Comparison of ENCODE assay signal across 8 cellular contexts in genomic region chr10:68957654-68958053, GRCh38. TPM values are rescaled to one million over a fixed set of nuclear protein-coding genes. Genes with fewer than 3 reads are reported as not detected.
DNase-seq lines count a peak whose midpoint lies in the region; ATAC-seq, FAIRE-seq and TF ChIP-seq lines count a peak whose summit lies in the region.

No MANE protein-coding gene starts in this region.

- CTCF ChIA-PET in H1 (lab: Charles Lee; ENCODE audit: partially characterized antibody) = interaction anchor here (0.6 to 1.3 kb wide), 2 partner anchors 10 to 29 kb away, joined by 3 read pairs; no protein-coding TSS in a partner anchor

- H3K56ac ChIP-seq in H1 (replicated peaks; ENCODE audit: insufficient read length, low read depth, low read length) = no peak overlapping the region

- no peak overlapping the region for H2AFZ ChIP-seq in OCI-LY1 (ENCODE audit: low read length)
- no peak overlapping the region for H2AFZ ChIP-seq in H1 (ENCODE audit: low read length)
- no peak overlapping the region for H2AFZ ChIP-seq in neural progenitor cell (replicated peaks)

- H3K14ac ChIP-seq in H1 (ENCODE audit: insufficient read length) = no peak overlapping the region

- H3F3A ChIP-seq in OCI-LY1 (ENCODE audit: insufficient read depth, low read length) (no peaks in the 10 kb centered on the region; the same call in 1 of the 2 replicates), neural progenitor cell (ENCODE audit: low read depth) (peaks cover 21% of the 10 kb centered on the region)

- no peak overlapping the region for H2BK15ac ChIP-seq in H1 (ENCODE audit: low read length)

- H3K9me3 ChIP-seq in OCI-LY1 (ENCODE audit: low read length) (no peaks in the 10 kb centered on the region), H1 (ENCODE audit: insufficient read depth in 2 of 2, low read depth in 1 of 2, low read length in 1 of 2) (no peaks in the 10 kb centered on the region), neural progenitor cell (ENCODE audit: low read depth) (no peaks in the 10 kb centered on the region)

- H3K9ac ChIP-seq in OCI-LY1 (ENCODE audit: low read length) (peak overlapping the region; percentile 91), H1 (replicated peaks in 1 of 4; ENCODE audit: extremely low read depth in 1 of 4, low read depth in 3 of 4, low read length in 3 of 4) (peak overlapping the region; percentile 31 to 74 (median 59); a peak in 6 of 7 replicates), neural progenitor cell (no peak overlapping the region)

- H3K23ac ChIP-seq in H1 (ENCODE audit: insufficient read length) = no peak overlapping the region

- no peak overlapping the region for H2BK5ac ChIP-seq in H1 (ENCODE audit: low read depth, low read length)

- no peak overlapping the region for H2AK5ac ChIP-seq in H1 (ENCODE audit: low read depth, low read length)

- WGBS in H1 (ENCODE audit: extremely low coverage in 1 of 2, insufficient coverage in 1 of 2, insufficient read length in 1 of 2, insufficient replicate concordance in 2 of 2, low coverage in 1 of 2, low lambda C conversion rate in 2 of 2, missing lambda C conversion rate in 1 of 2), 2 experiments = 70% methylated on average over 3 of the region's 3 CpGs; no CpG with 5 or more reads in 1 of the 2 experiments

- FAIRE-seq in H1 (lab: Jason Lieb, UNC) = no peak

- TF ChIP-seq POLR2A in H1 (IDR thresholded peaks at IDR 0.05; ENCODE audit: control extremely low read depth in 1 of 2, low read depth in 2 of 2, low read length in 2 of 2) = no peak

- H2BK20ac ChIP-seq in H1 (ENCODE audit: low read length) = no peak overlapping the region

- peak overlapping the region; percentile 23 for H4K5ac ChIP-seq in H1 (ENCODE audit: insufficient read length, low read depth, low read length)

- H3K4me3 Mint-ChIP-seq in neural progenitor cell = peak overlapping the region; percentile 100

- DNase-seq in DMS 273 (lab: John Stamatoyannopoulos, UW; ENCODE audit: unreplicated experiment) (peak; percentile 54), H1 (ENCODE audit: low read depth in 1 of 2, low spot score in 2 of 2) (no peak), neural progenitor cell (ENCODE audit: low spot score) (no peak), NCI-H446 (lab: John Stamatoyannopoulos, UW) (no peak), DMS53 treated with DMSO at 0.1 percent for 48 hours (lab: John Stamatoyannopoulos, UW; ENCODE audit: unreplicated experiment) (no peak), NCI-H748 (lab: John Stamatoyannopoulos, UW; ENCODE audit: unreplicated experiment) (no peak)

- H2BK12ac ChIP-seq in H1 (ENCODE audit: low read depth, low read length) = no peak overlapping the region

- no peak overlapping the region for H4K8ac ChIP-seq in H1 (ENCODE audit: extremely low read depth, insufficient read depth, low read length)

- peaks cover 38% of the 10 kb centered on the region for H3K4me1 ChIP-seq in OCI-LY1 (ENCODE audit: insufficient read depth, low read length, severe bottlenecking)
- no peaks in the 10 kb centered on the region; a peak in 3 of 7 replicates for H3K4me1 ChIP-seq in H1 (replicated peaks in 1 of 4; ENCODE audit: control insufficient read depth in 3 of 4, insufficient read depth in 4 of 4, low read length in 3 of 4)
- H3K4me1 ChIP-seq in neural progenitor cell = peaks cover 8% of the 10 kb centered on the region

- no peak for ATAC-seq in GM21447 (IDR thresholded peaks at IDR 0.05; ENCODE audit: unreplicated experiment)

- H3K9me2 ChIP-seq in OCI-LY1 (ENCODE audit: low read depth, low read length) = no peaks in the 10 kb centered on the region

- H3K36me3 Mint-ChIP-seq in neural progenitor cell = peaks cover 7% of the 10 kb centered on the region

- H3K4me2 ChIP-seq in OCI-LY1 (ENCODE audit: low read length) (peak overlapping the region; percentile 99), H1 (ENCODE audit: insufficient read depth in 1 of 2, low read depth in 2 of 2, low read length in 2 of 2) (peak overlapping the region; percentile 73 to 92), neural progenitor cell (peak overlapping the region; percentile 90)

- peaks cover 4% of the 10 kb centered on the region for H3K23me2 ChIP-seq in H1 (ENCODE audit: low read depth, low read length)

- peaks cover 2% of the 10 kb centered on the region for H3K27me3 Mint-ChIP-seq in neural progenitor cell (ENCODE audit: insufficient read depth, low read depth)

- H3K36me3 ChIP-seq in OCI-LY1 (ENCODE audit: insufficient read depth, low read length) (peaks cover 53% of the 10 kb centered on the region), H1 (ENCODE audit: control insufficient read depth in 2 of 4, insufficient read depth in 4 of 4, low read length in 3 of 4) (peaks cover 15 to 38% (median 26%) of the 10 kb centered on the region in 4 experiments), neural progenitor cell (peaks cover 25% of the 10 kb centered on the region)

- POLR2A ChIA-PET in H1 (lab: Charles Lee; ENCODE audit: partially characterized antibody) = interaction anchor here (0.9 to 9.3 kb wide), 9 partner anchors 10 to 252 kb away, joined by 3 to 91 read pairs (median 15); partner anchors contain the start of genes DDX50 and KIFBP

- H2BK120ac ChIP-seq in H1 (replicated peaks; ENCODE audit: low read depth, low read length) = no peak overlapping the region

- peaks cover 60% of the 10 kb centered on the region for H3K79me2 ChIP-seq in OCI-LY1 (ENCODE audit: insufficient read depth, low read length)
- H3K79me2 ChIP-seq in H1 (ENCODE audit: control insufficient read depth in 1 of 2, insufficient read depth in 2 of 2, low read length in 2 of 2) = peaks cover 28 to 71% of the 10 kb centered on the region in 2 experiments
- H3K79me2 ChIP-seq in neural progenitor cell (ENCODE audit: low read depth) = peaks cover 75% of the 10 kb centered on the region

- TF ChIP-seq EP300 in H1 (IDR thresholded peaks at IDR 0.05; ENCODE audit: borderline replicate concordance in 1 of 2, low read depth in 2 of 2, low read length in 2 of 2) = no peak

- no peak overlapping the region for H4K91ac ChIP-seq in H1 (replicated peaks; ENCODE audit: insufficient read length, low read length)

- no peak overlapping the region for H3K4ac ChIP-seq in H1 (replicated peaks; ENCODE audit: insufficient read length, low read depth, low read length)

- 0 out of 2 replicates have a peak, but pooled peaks cover 3% of the 10 kb centered on the region for H4K20me1 ChIP-seq in OCI-LY1 (ENCODE audit: insufficient read depth, low read length)
- H4K20me1 ChIP-seq in H1 (replicated peaks in 1 of 2; ENCODE audit: control insufficient read depth in 1 of 2, insufficient read depth in 2 of 2, low read length in 2 of 2) = peaks cover 4 to 7% of the 10 kb centered on the region in 2 experiments
- H4K20me1 ChIP-seq in neural progenitor cell (ENCODE audit: low read depth) = peaks cover 38% of the 10 kb centered on the region

- peaks cover 2% of the 10 kb centered on the region; the same call in 1 of the 2 replicates for H3K79me1 ChIP-seq in H1 (ENCODE audit: low read depth, low read length)

- no peak for TF ChIP-seq RAD21 in H1 (IDR thresholded peaks at IDR 0.05 in 1 of 2, conservative IDR thresholded peaks at IDR 0.05 in 1 of 2; ENCODE audit: low read depth in 2 of 2, low read length in 2 of 2)

- no peaks in the 10 kb centered on the region for H3K9me3 Mint-ChIP-seq in neural progenitor cell

- peaks cover 11% of the 10 kb centered on the region for H3K4me1 Mint-ChIP-seq in neural progenitor cell

- H3K27ac Mint-ChIP-seq in neural progenitor cell = peak overlapping the region; percentile 62

- H3K18ac ChIP-seq in H1 (ENCODE audit: extremely low read depth, low read length) = no peak overlapping the region

- H3K27ac ChIP-seq in OCI-LY1 (ENCODE audit: low read depth, low read length, poor library complexity, severe bottlenecking) (peak overlapping the region; percentile 87), H1 (ENCODE audit: low read depth, low read length) (no peak overlapping the region), neural progenitor cell (no peak overlapping the region)

- H3K4me3 ChIP-seq in OCI-LY1 (ENCODE audit: low read depth, low read length, poor library complexity, severe bottlenecking) (peak overlapping the region; percentile 90), H1 (ENCODE audit: extremely low read depth in 1 of 4, insufficient read depth in 2 of 4, low read depth in 3 of 4, low read length in 4 of 4) (peak overlapping the region; percentile 92 to 99 (median 96)), neural progenitor cell (peak overlapping the region; percentile 98)

- TF ChIP-seq CTCF in OCI-LY1 (IDR thresholded peaks at IDR 0.05; ENCODE audit: low read length) (no peak), H1 (IDR thresholded peaks at IDR 0.05; ENCODE audit: control extremely low read depth in 1 of 3, insufficient read depth in 1 of 3, low read depth in 1 of 3, low read length in 3 of 3) (no peak), neural progenitor cell (IDR thresholded peaks at IDR 0.05) (no peak)

- no peaks in the 10 kb centered on the region for H3K27me3 ChIP-seq in OCI-LY1 (ENCODE audit: insufficient read depth, low read length)
- H3K27me3 ChIP-seq in H1 (replicated peaks in 1 of 4; ENCODE audit: control insufficient read depth in 3 of 4, extremely low read depth in 1 of 4, insufficient read depth in 3 of 4, low read length in 3 of 4) = no peaks in the 10 kb centered on the region
- no peaks in the 10 kb centered on the region for H3K27me3 ChIP-seq in neural progenitor cell

RNA-seq across cellular contexts. Expression of gene DDX21, which starts 1.7 kb away (rescaled TPM):
- 189 and 195 TPM in 2 replicates for total RNA-seq in H1 (2021; fragmentation: NEBNext Ultra II Directional; extraction: Animal tissue kit (Norgen Biotek cat#: 25700))
- 39.1 and 67.0 TPM in 2 replicates for polyA plus RNA-seq in H1 (2011; rRNA removed)
- 89.1 TPM for polyA plus RNA-seq in H1 (2011; cell fraction: cytosol; rRNA removed)
- polyA plus RNA-seq in H1 (2011; cell fraction: nucleus; rRNA removed) = 24.3 TPM
- 75.4 to 150 TPM (median 95.8 TPM) in 4 replicates for polyA plus RNA-seq in H1 (2012, experiment 1 of 2)
- polyA plus RNA-seq in H1 (2012, experiment 2 of 2) = 12.2 TPM
- polyA plus RNA-seq in H1 (2013, experiment 1 of 2) = 176 TPM
- polyA plus RNA-seq in H1 (2013, experiment 2 of 2) = 170 TPM
- 84.2 and 122 TPM in 2 replicates for polyA minus RNA-seq in H1 (2011; rRNA and poly(A)+ RNA removed)
- polyA minus RNA-seq in H1 (2011; cell fraction: cytosol; rRNA and poly(A)+ RNA removed) = 73.5 TPM
- polyA minus RNA-seq in H1 (2011; cell fraction: nucleus; rRNA and poly(A)+ RNA removed) = 98.3 TPM
- 51.2 and 69.9 TPM in 2 replicates for total RNA-seq in neural progenitor cell (ENCODE audit: low replicate concordance)

RNA-seq across cellular contexts. Expression of gene KIFBP, which starts 30.9 kb away (rescaled TPM):
- total RNA-seq in H1 (2021; fragmentation: NEBNext Ultra II Directional; extraction: Animal tissue kit (Norgen Biotek cat#: 25700)) = 34.1 and 34.6 TPM in 2 replicates
- 13.4 and 17.3 TPM in 2 replicates for polyA plus RNA-seq in H1 (2011; rRNA removed)
- polyA plus RNA-seq in H1 (2011; cell fraction: cytosol; rRNA removed) = 24.5 TPM
- polyA plus RNA-seq in H1 (2011; cell fraction: nucleus; rRNA removed) = 12.4 TPM
- 20.9 to 34.3 TPM (median 23.8 TPM) in 4 replicates for polyA plus RNA-seq in H1 (2012, experiment 1 of 2)
- 6.5 TPM for polyA plus RNA-seq in H1 (2012, experiment 2 of 2)
- polyA plus RNA-seq in H1 (2013, experiment 1 of 2) = 25.4 TPM
- 24.7 TPM for polyA plus RNA-seq in H1 (2013, experiment 2 of 2)
- 14.1 and 21.6 TPM in 2 replicates for polyA minus RNA-seq in H1 (2011; rRNA and poly(A)+ RNA removed)
- polyA minus RNA-seq in H1 (2011; cell fraction: cytosol; rRNA and poly(A)+ RNA removed) = 18.6 TPM
- polyA minus RNA-seq in H1 (2011; cell fraction: nucleus; rRNA and poly(A)+ RNA removed) = 16.0 TPM
- total RNA-seq in neural progenitor cell (ENCODE audit: low replicate concordance) = 27.3 and 44.9 TPM in 2 replicates

RNA-seq across cellular contexts. Expression of gene DDX50, which starts 56.5 kb away (rescaled TPM):
- 36.5 and 39.0 TPM in 2 replicates for total RNA-seq in H1 (2021; fragmentation: NEBNext Ultra II Directional; extraction: Animal tissue kit (Norgen Biotek cat#: 25700))
- 12.6 and 20.0 TPM in 2 replicates for polyA plus RNA-seq in H1 (2011; rRNA removed)
- 30.4 TPM for polyA plus RNA-seq in H1 (2011; cell fraction: cytosol; rRNA removed)
- polyA plus RNA-seq in H1 (2011; cell fraction: nucleus; rRNA removed) = 8.9 TPM
- polyA plus RNA-seq in H1 (2012, experiment 1 of 2) = 26.7 to 38.8 TPM (median 31.9 TPM) in 4 replicates
- polyA plus RNA-seq in H1 (2012, experiment 2 of 2) = 2.3 TPM
- polyA plus RNA-seq in H1 (2013, experiment 1 of 2) = 29.8 TPM
- polyA plus RNA-seq in H1 (2013, experiment 2 of 2) = 29.8 TPM
- polyA minus RNA-seq in H1 (2011; rRNA and poly(A)+ RNA removed) = 33.4 and 35.8 TPM in 2 replicates
- polyA minus RNA-seq in H1 (2011; cell fraction: cytosol; rRNA and poly(A)+ RNA removed) = 18.2 TPM
- polyA minus RNA-seq in H1 (2011; cell fraction: nucleus; rRNA and poly(A)+ RNA removed) = 30.4 TPM
- total RNA-seq in neural progenitor cell (ENCODE audit: low replicate concordance) = 75.2 and 110 TPM in 2 replicates
